ENCODE assay signal across 8 cellular contexts in the genomic region with DNA sequence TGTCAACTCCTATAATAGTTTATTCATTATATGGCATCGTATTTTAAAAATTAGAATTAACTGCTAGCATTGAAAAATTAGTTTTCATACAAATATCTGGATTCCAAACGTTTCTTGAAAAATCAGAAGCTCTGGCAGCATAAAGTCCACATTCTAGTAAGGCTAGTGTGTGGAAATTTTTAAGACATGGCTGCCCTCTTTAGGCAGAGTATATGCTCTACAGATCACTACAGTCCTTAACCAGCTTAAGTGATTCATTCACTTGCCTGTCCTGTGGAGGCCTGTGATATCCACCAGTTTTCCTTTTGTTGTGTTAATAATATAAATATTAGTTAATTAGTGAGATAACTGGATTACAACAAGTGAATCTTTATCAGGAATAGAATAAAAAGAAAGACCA.
DNase-seq lines count a peak whose midpoint lies in the region; ATAC-seq and TF ChIP-seq lines count a peak whose summit lies in the region.

No MANE protein-coding gene starts in this region.

- WGBS in IMR-90 (ENCODE audit: extremely low coverage in 2 of 2, insufficient read length in 1 of 2), 2 experiments = no CpG with 5 or more reads among the region's 2 CpGs

- peak; percentile 61 for TF ChIP-seq RAD21 in IMR-90 (IDR thresholded peaks at IDR 0.05; ENCODE audit: low read length)

- no peak for TF ChIP-seq POLR2A in IMR-90 (IDR thresholded peaks at IDR 0.05; ENCODE audit: low read depth, low read length)

- no peak overlapping the region for H4K5ac ChIP-seq in IMR-90 (ENCODE audit: low read depth, low read length)

- no peak overlapping the region for H2BK5ac ChIP-seq in IMR-90 (ENCODE audit: low read depth, low read length, poor library complexity, severe bottlenecking)

- no peaks in the 10 kb centered on the region for H3K9me1 ChIP-seq in IMR-90 (ENCODE audit: insufficient read depth, low read length)

- in situ Hi-C loops in Caki2 (cut with HindIII; ENCODE audit: low pct_unique_long_range_greater_than_20kb, low sequenced_read_pairs) = no loop called here
- in situ Hi-C loops in IMR-90 (cut with MboI; ENCODE audit: low sequenced_read_pairs) = no loop called here

- dilution Hi-C loops in IMR-90 (cut with HindIII; ENCODE audit: low sequenced_read_pairs, unreplicated experiment) = no loop called here

- H2BK20ac ChIP-seq in IMR-90 (ENCODE audit: low read depth, low read length) = no peak overlapping the region

- no peak overlapping the region for H4K8ac ChIP-seq in IMR-90 (ENCODE audit: low read depth in 2 of 2, low read length in 2 of 2)

- H2BK15ac ChIP-seq in IMR-90 (ENCODE audit: low read depth, low read length) = no peak overlapping the region

- H3K14ac ChIP-seq in IMR-90 (replicated peaks; ENCODE audit: low read depth, low read length) = no peak overlapping the region

- intact Hi-C loops in IMR-90 (cut with micrococcal nuclease) = loop anchor here (1.0 kb wide), 1 partner anchor 128 kb away; no protein-coding TSS in a partner anchor
- intact Hi-C loops in left colon (cut with DNase I, micrococcal nuclease) = no loop called here

- peak; percentile 93 for ATAC-seq in IMR-90 (ENCODE audit: low read depth)
- peak; percentile 75 for ATAC-seq in left colon
- ATAC-seq in GM19035 (IDR thresholded peaks at IDR 0.05; ENCODE audit: unreplicated experiment) = no peak
- no peak for ATAC-seq in HG02759 (IDR thresholded peaks at IDR 0.05; ENCODE audit: unreplicated experiment)

- H2AK9ac ChIP-seq in IMR-90 (replicated peaks; ENCODE audit: low read depth, low read length, poor library complexity) = no peak overlapping the region

- DNase-seq in Caki2 (ENCODE audit: low read depth) (peak; percentile 6), IMR-90 (peak; percentile 62), adipocyte (ENCODE audit: low read depth) (peak; percentile 58), left colon (no peak), HuH-7.5 (ENCODE audit: low spot score) (no peak), dedifferentiated amniotic fluid mesenchymal stem cell (ENCODE audit: extremely low spot score) (no peak)

- no peak overlapping the region for H4K91ac ChIP-seq in IMR-90 (ENCODE audit: insufficient read depth, low read depth, low read length)

- no peak overlapping the region for H2AK5ac ChIP-seq in IMR-90 (ENCODE audit: low read depth, low read length)

- POLR2A ChIA-PET in IMR-90 (lab: Charles Lee; ENCODE audit: unreplicated experiment) = no interaction called here

- H3K18ac ChIP-seq in IMR-90 (ENCODE audit: low read depth, low read length) = no peak overlapping the region

- H3K36me3 ChIP-seq in IMR-90 (ENCODE audit: control insufficient read depth, insufficient read depth, low read length) = no peaks in the 10 kb centered on the region
- H3K36me3 ChIP-seq in adipocyte (ENCODE audit: control insufficient read depth, insufficient read depth, low read length, severe bottlenecking) = no peaks in the 10 kb centered on the region

- H3K27ac ChIP-seq in IMR-90 (ENCODE audit: insufficient read depth, low read length) = no peak overlapping the region

- H3K4me3 ChIP-seq in IMR-90 (ENCODE audit: insufficient read depth, low read depth, low read length) (no peak overlapping the region), adipocyte (ENCODE audit: low read length) (no peak overlapping the region)

- no peak overlapping the region for H3K4me2 ChIP-seq in IMR-90 (ENCODE audit: low read depth, low read length)

- H3K4ac ChIP-seq in IMR-90 (ENCODE audit: low read depth, low read length) = no peak overlapping the region

- H3K4me1 ChIP-seq in IMR-90 (ENCODE audit: control insufficient read depth, insufficient read depth, low read length) (no peaks in the 10 kb centered on the region), adipocyte (ENCODE audit: control insufficient read depth, insufficient read depth, low read length) (no peaks in the 10 kb centered on the region)

- H2BK120ac ChIP-seq in IMR-90 (ENCODE audit: low read depth, low read length) = no peak overlapping the region

- H3K79me1 ChIP-seq in IMR-90 (ENCODE audit: low read depth in 1 of 2, low read length in 2 of 2) = no peaks in the 10 kb centered on the region

- no peak overlapping the region for H2AFZ ChIP-seq in IMR-90 (replicated peaks; ENCODE audit: low read length, poor library complexity)

- CTCF ChIA-PET in IMR-90 (lab: Yijun Ruan, JAX) = interaction anchor here (0.6 to 1.3 kb wide), 3 partner anchors 24 to 128 kb away, joined by 3 to 8 read pairs (median 4); no protein-coding TSS in a partner anchor

- TF ChIP-seq CTCF in IMR-90 (conservative IDR thresholded peaks at IDR 0.05; ENCODE audit: low read depth, low read length) = peak; percentile 52

- no peak overlapping the region for H3K23ac ChIP-seq in IMR-90 (ENCODE audit: low read depth, low read length)

- H3K27me3 ChIP-seq in IMR-90 (ENCODE audit: control insufficient read depth, insufficient read depth, low read length) (peaks cover 1% of the 10 kb centered on the region; the same call in 1 of the 2 replicates), adipocyte (replicated peaks; ENCODE audit: control insufficient read depth, insufficient read depth, low read length) (no peaks in the 10 kb centered on the region)

- H3K9me3 ChIP-seq in IMR-90 (ENCODE audit: control insufficient read depth, insufficient read depth, low read length) (no peaks in the 10 kb centered on the region), adipocyte (ENCODE audit: control insufficient read depth, low read length) (no peaks in the 10 kb centered on the region)

- H4K20me1 ChIP-seq in IMR-90 (ENCODE audit: insufficient read depth, low read length) = no peaks in the 10 kb centered on the region

- H3K9ac ChIP-seq in IMR-90 (ENCODE audit: low read depth, low read length) (no peak overlapping the region), adipocyte (ENCODE audit: low read length) (no peak overlapping the region)

- no peak overlapping the region for H3K56ac ChIP-seq in IMR-90 (ENCODE audit: extremely low read depth, insufficient read depth, low read length)

- no TSS peak for BruUV-seq in IMR-90 (replicated peaks; lab: Mats Ljungman, UMichigan)

TF ChIP-seq in IMR-90, 13 proteins besides CTCF, POLR2A, EP300 and RAD21:
- TF ChIP-seq, protein P1, sequence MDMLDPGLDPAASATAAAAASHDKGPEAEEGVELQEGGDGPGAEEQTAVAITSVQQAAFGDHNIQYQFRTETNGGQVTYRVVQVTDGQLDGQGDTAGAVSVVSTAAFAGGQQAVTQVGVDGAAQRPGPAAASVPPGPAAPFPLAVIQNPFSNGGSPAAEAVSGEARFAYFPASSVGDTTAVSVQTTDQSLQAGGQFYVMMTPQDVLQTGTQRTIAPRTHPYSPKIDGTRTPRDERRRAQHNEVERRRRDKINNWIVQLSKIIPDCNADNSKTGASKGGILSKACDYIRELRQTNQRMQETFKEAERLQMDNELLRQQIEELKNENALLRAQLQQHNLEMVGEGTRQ (IDR thresholded peaks at IDR 0.05; ENCODE audit: low read depth, low read length) = no peak
- TF ChIP-seq CHD1 (IDR thresholded peaks at IDR 0.05; ENCODE audit: low read depth, low read length) = no peak
- TF ChIP-seq BHLHE40 (IDR thresholded peaks at IDR 0.05; ENCODE audit: low read depth, low read length) = no peak
- TF ChIP-seq MXI1 (IDR thresholded peaks at IDR 0.05; ENCODE audit: borderline replicate concordance, low read depth, low read length) = no peak
- TF ChIP-seq MAFK (IDR thresholded peaks at IDR 0.05; ENCODE audit: low read depth, low read length) = no peak
- TF ChIP-seq NFE2L2 (IDR thresholded peaks at IDR 0.05; ENCODE audit: low read depth, low read length) = no peak
- no peak for TF ChIP-seq FOS (IDR thresholded peaks at IDR 0.05; ENCODE audit: low read depth, low read length)
- no peak for TF ChIP-seq MAZ (IDR thresholded peaks at IDR 0.05; ENCODE audit: borderline replicate concordance, low read depth, low read length)
- no peak; the same call in 1 of the 2 replicates for TF ChIP-seq SMC3 (IDR thresholded peaks at IDR 0.05; ENCODE audit: low read depth, low read length)
- TF ChIP-seq, protein P2, sequence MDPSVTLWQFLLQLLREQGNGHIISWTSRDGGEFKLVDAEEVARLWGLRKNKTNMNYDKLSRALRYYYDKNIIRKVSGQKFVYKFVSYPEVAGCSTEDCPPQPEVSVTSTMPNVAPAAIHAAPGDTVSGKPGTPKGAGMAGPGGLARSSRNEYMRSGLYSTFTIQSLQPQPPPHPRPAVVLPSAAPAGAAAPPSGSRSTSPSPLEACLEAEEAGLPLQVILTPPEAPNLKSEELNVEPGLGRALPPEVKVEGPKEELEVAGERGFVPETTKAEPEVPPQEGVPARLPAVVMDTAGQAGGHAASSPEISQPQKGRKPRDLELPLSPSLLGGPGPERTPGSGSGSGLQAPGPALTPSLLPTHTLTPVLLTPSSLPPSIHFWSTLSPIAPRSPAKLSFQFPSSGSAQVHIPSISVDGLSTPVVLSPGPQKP (IDR thresholded peaks at IDR 0.05; ENCODE audit: borderline replicate concordance, low read depth, low read length) = no peak
- TF ChIP-seq RCOR1 (IDR thresholded peaks at IDR 0.05; ENCODE audit: insufficient replicate concordance, low read length) = no peak
- TF ChIP-seq RFX5 (IDR thresholded peaks at IDR 0.05; ENCODE audit: low read depth, low read length) = no peak
TF ChIP-seq in IMR-90: peak in this region for 0.

Comparison
In these comparisons a context has a peak if more than half of its experiments do, and no peak if none do; other contexts are left out.
1. DNase-seq: peak in Caki2 (single experiment), IMR-90 (single experiment) and adipocyte (single experiment); none in left colon (0 of 2), HuH-7.5 (single experiment) and dedifferentiated amniotic fluid mesenchymal stem cell (single experiment).
2. ATAC-seq: peak in IMR-90 (single experiment) and left colon (single experiment); none in GM19035 (single experiment) and HG02759 (single experiment).